ENCODE assay signal across 24 cellular contexts in the genomic region with DNA sequence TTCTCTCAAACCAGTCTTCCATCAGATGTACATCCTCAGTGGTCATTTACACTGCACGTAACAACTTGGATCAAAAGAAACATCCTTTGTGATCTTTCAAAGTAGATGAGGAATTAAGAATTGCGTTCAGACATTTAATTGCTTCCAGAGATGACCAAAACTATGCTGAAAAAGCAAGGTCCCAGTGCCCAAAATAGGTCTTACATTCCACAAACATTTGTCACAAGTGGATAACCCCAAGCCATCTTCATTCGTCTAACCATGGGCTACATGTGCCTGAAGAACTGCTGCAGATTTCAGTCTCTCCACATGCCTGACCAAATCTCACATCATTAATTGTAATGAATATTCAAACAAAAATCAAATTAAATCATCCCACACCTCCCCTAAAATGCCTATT.
A peak's percentile ranks its signal among the peaks of the same experiment; 100 is the strongest.
DNase-seq lines count a peak whose midpoint lies in the region; TF ChIP-seq lines count a peak whose summit lies in the region.
"Had no signal": no experiment of that assay in that cellular context is flagged by ENCODE, and none has a peak within 500 bp of the region (broad histone marks: within the 10 kb centered on the region; RNA-seq: fewer than 3 reads in every experiment).

No MANE protein-coding gene starts in this region.

- no peaks in the 10 kb centered on the region for H3K4me1 ChIP-seq in transverse colon
- H3K4me1 ChIP-seq: heart right ventricle, psoas muscle, thyroid gland had no signal

- intact Hi-C loops in transverse colon (cut with DNase I; ENCODE audit: low total_unique reads): no loop called here

- no peaks in the 10 kb centered on the region for H3K36me3 ChIP-seq in transverse colon
- H3K36me3 ChIP-seq: heart right ventricle, thyroid gland had no signal

- no peak for TF ChIP-seq CTCF in transverse colon (IDR thresholded peaks at IDR 0.05)

- H3K27me3 ChIP-seq in transverse colon: no peaks in the 10 kb centered on the region
- H3K27me3 ChIP-seq: thyroid gland had no signal

- H3K27ac ChIP-seq in transverse colon: no peak overlapping the region
- H3K27ac ChIP-seq: heart right ventricle, psoas muscle, thyroid gland had no signal

- peaks cover 0 to 6% of the 10 kb centered on the region in 2 donors for H3K9me3 ChIP-seq in transverse colon
- H3K9me3 ChIP-seq: psoas muscle, thyroid gland had no signal

- WGBS in transverse colon (ENCODE audit: low coverage in 1 of 2), 2 donors: 70 to 77% methylated on average over 3 of the region's 3 CpGs

- TF ChIP-seq EP300 in transverse colon (IDR thresholded peaks at IDR 0.05; ENCODE audit: low read depth): no peak

- H3K4me3 ChIP-seq in transverse colon: no peak overlapping the region
- H3K4me3 ChIP-seq: heart right ventricle, psoas muscle, thyroid gland had no signal

- in situ Hi-C loops in transverse colon (cut with MboI; ENCODE audit: low pct_ligation_motif_present in 1 of 4, low pct_unique_long_range_greater_than_20kb in 1 of 4, low sequenced_read_pairs in 3 of 4): no loop called here

- peak; percentile 94 for DNase-seq in EH (ENCODE audit: low read depth)
- peak; percentile 10 for DNase-seq in LHCN-M2 (ENCODE audit: low read depth)
- peak; percentile 81 for DNase-seq in fibroblast of gingiva (ENCODE audit: low read depth)
- no peak for DNase-seq in mesenteric fat pad (ENCODE audit: low spot score)
- DNase-seq in transverse colon: no peak
- no peak for DNase-seq in middle frontal gyrus (ENCODE audit: extremely low spot score, low spot score)
- no peak for DNase-seq in SKM-1 treated with dmso at 0.1 percent for 144 hours (lab: John Stamatoyannopoulos, UW; ENCODE audit: unreplicated experiment)
- DNase-seq: activated CD4-positive, alpha-beta T cell treated with anti-CD3 and anti-CD28 coated beads for 48 hours; activated CD8-positive, alpha-beta memory T cell treated with anti-CD3 and anti-CD28 coated beads for 24 hours; activated effector memory CD4-positive, alpha-beta T cell treated with Interleukin-2 at 50 U/mL for 16 hours; AML-193; anterior cingulate cortex; CD4-positive, alpha-beta memory T cell; DND-41; heart right ventricle; naive thymus-derived CD8-positive, alpha-beta T cell; NCI-H2107; NCI-H345; occipital lobe; psoas muscle; SIG-M5; stimulated activated CD4-positive, alpha-beta T cell treated with anti-CD3 and anti-CD28 coated beads, Interleukin-4, amount 100 ng/mL, for 1 hour; T1000; thyroid gland had no signal

- TF ChIP-seq POLR2A in transverse colon (IDR thresholded peaks at IDR 0.05): no peak

Comparison
In these comparisons a context has a peak if more than half of its experiments do, and no peak if none do; other contexts are left out.
1. DNase-seq: peak in EH (single experiment), LHCN-M2 (single experiment) and fibroblast of gingiva (single experiment); none in mesenteric fat pad (single experiment), transverse colon (single experiment), middle frontal gyrus (single experiment) and SKM-1 treated with dmso at 0.1 percent for 144 hours (single experiment).